10 cellular contexts compared by ENCODE assay signal in the genomic region with DNA sequence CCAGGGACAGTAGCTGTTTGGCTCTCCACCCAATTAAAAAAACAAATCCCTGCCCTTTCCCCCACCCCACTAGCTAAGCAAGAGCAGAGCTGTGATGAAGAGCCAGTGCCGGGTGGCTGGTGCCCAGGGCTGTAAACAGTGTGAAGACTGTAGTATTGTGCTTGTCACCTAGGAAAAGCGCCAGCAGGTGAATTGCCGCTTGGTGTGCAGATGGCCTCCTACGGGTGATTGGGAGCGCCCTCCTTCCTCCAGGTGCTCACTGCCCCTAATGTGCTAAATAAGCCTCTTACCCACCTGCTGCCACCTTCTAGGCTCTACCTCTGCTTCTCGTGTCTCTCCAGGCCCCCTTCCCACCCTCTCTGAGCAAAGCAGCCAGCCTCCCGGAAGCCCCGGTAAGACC. TPM values are rescaled to one million over a fixed set of nuclear protein-coding genes. Genes with fewer than 3 reads are reported as not detected.
A peak's percentile ranks its signal among the peaks of the same experiment; 100 is the strongest.
DNase-seq lines count a peak whose midpoint lies in the region; ATAC-seq and TF ChIP-seq lines count a peak whose summit lies in the region.
"Had no signal": no experiment of that assay in that cellular context is flagged by ENCODE, and none has a peak within 500 bp of the region (broad histone marks: within the 10 kb centered on the region; RNA-seq: fewer than 3 reads in every experiment).

No MANE protein-coding gene starts in this region.

- intact Hi-C loops in right lobe of liver (cut with DNase I), result no loop called here

- H3K4me3 ChIP-seq in RWPE2 (ENCODE audit: severe bottlenecking) (no peak overlapping the region), right lobe of liver (no peak overlapping the region), tibial nerve (no peak overlapping the region)

- peaks cover 17% of the 10 kb centered on the region for H3K4me1 Mint-ChIP-seq in activated T-cell treated with anti-CD3 and anti-CD28 coated beads, Interleukin-2, amount 50 U/mL, for 24 hours (ENCODE audit: low read depth)

- H3K9me3 ChIP-seq in RWPE2 (ENCODE audit: severe bottlenecking), result no peaks in the 10 kb centered on the region
- no peaks in the 10 kb centered on the region for H3K9me3 ChIP-seq in right lobe of liver
- H3K9me3 ChIP-seq in tibial nerve, result no peaks in the 10 kb centered on the region

- 59% methylated on average over 7 of the region's 8 CpGs for WGBS in right lobe of liver (ENCODE audit: insufficient coverage, low coverage, low lambda C conversion rate, missing lambda C conversion rate)
- 72 to 79% methylated on average over 8 of the region's 8 CpGs for WGBS in tibial nerve, 2 donors

- peaks cover 79% of the 10 kb centered on the region for H3K36me3 ChIP-seq in RWPE2 (ENCODE audit: low read depth)
- H3K36me3 ChIP-seq in right lobe of liver, result peaks cover 0 to 33% (median 15%) of the 10 kb centered on the region in 4 donors
- H3K36me3 ChIP-seq in tibial nerve, result peaks cover 0 to 35% (median 13%) of the 10 kb centered on the region in 3 donors

- H3K4me1 ChIP-seq in RWPE2 (ENCODE audit: insufficient read depth, poor library complexity, severe bottlenecking) (no peaks in the 10 kb centered on the region), right lobe of liver (peaks cover 0 to 54% (median 11%) of the 10 kb centered on the region in 4 donors), tibial nerve (peaks cover 0 to 63% (median 33%) of the 10 kb centered on the region in 4 donors)

- H3K27me3 ChIP-seq in RWPE2 (ENCODE audit: insufficient read depth, poor library complexity, severe bottlenecking) (no peaks in the 10 kb centered on the region), right lobe of liver (no peaks in the 10 kb centered on the region), tibial nerve (no peaks in the 10 kb centered on the region)

- H3K27ac ChIP-seq in RWPE2 (ENCODE audit: poor library complexity, severe bottlenecking), result peak overlapping the region; percentile 8
- H3K27ac ChIP-seq in right lobe of liver, result peak overlapping the region; percentile 37 to 65 (median 38)
- peak overlapping the region; percentile 26 to 94 (median 70) for H3K27ac ChIP-seq in tibial nerve

- no peak for TF ChIP-seq EP300 in tibial nerve (IDR thresholded peaks at IDR 0.05)

- TF ChIP-seq POLR2A in right lobe of liver (IDR thresholded peaks at IDR 0.05), result no peak
- TF ChIP-seq POLR2A in tibial nerve (IDR thresholded peaks at IDR 0.05), result no peak

- no peak for DNase-seq in activated T-cell treated with anti-CD3 and anti-CD28 coated beads, Interleukin-2, amount 50 U/mL, for 24 hours
- DNase-seq in activated T-cell treated with anti-CD3 and anti-CD28 coated beads for 4 hours (no peak), RWPE2 (ENCODE audit: low spot score) (no peak), right lobe of liver (peak in 2 of 3 donors; percentile 35 to 63), tibial nerve (ENCODE audit: low spot score in 2 of 2) (no peak), NCI-H526 (lab: John Stamatoyannopoulos, UW) (no peak), RPMI8226 (no peak)
- DNase-seq: activated naive CD4-positive, alpha-beta T cell treated with anti-CD3 and anti-CD28 coated beads, Interleukin-2, amount 50 U/mL, for 16 hours; stimulated activated CD8-positive, alpha-beta memory T cell treated with anti-CD3 and anti-CD28 coated beads, Interleukin-4, amount 100 ng/mL, for 48 hours had no signal

- no peak for TF ChIP-seq CTCF in RWPE2 (IDR thresholded peaks at IDR 0.05; ENCODE audit: poor library complexity, severe bottlenecking)
- TF ChIP-seq CTCF in right lobe of liver (IDR thresholded peaks at IDR 0.05), result no peak
- no peak for TF ChIP-seq CTCF in tibial nerve (IDR thresholded peaks at IDR 0.05)

- peaks cover 87% of the 10 kb centered on the region for H3K36me3 Mint-ChIP-seq in activated T-cell treated with anti-CD3 and anti-CD28 coated beads, Interleukin-2, amount 50 U/mL, for 24 hours (ENCODE audit: low read depth)

- ATAC-seq in RWPE2 (ENCODE audit: low read depth) (no peak), right lobe of liver (peak; percentile 46 to 59 (median 58)), HG03521 (IDR thresholded peaks at IDR 0.05; ENCODE audit: unreplicated experiment) (no peak)

- H3K4me3 Mint-ChIP-seq in activated T-cell treated with anti-CD3 and anti-CD28 coated beads, Interleukin-2, amount 50 U/mL, for 24 hours, result no peak overlapping the region

- peak overlapping the region; percentile 83 for H3K27ac Mint-ChIP-seq in activated T-cell treated with anti-CD3 and anti-CD28 coated beads, Interleukin-2, amount 50 U/mL, for 24 hours

- no peaks in the 10 kb centered on the region for H3K27me3 Mint-ChIP-seq in activated T-cell treated with anti-CD3 and anti-CD28 coated beads, Interleukin-2, amount 50 U/mL, for 24 hours

- H3K9me3 Mint-ChIP-seq in activated T-cell treated with anti-CD3 and anti-CD28 coated beads, Interleukin-2, amount 50 U/mL, for 24 hours, result no peaks in the 10 kb centered on the region

RNA-seq across cellular contexts. Expression of gene RAPSN, which starts 18.4 kb away (rescaled TPM):
- total RNA-seq in right lobe of liver (under 1 TPM in 3 of 6 experiments, not detected in 3; 0.15 to 0.49 (median 0.25) TPM), tibial nerve (1 to 10 TPM; 2.2 to 6.7 (median 2.7) TPM)

RNA-seq across cellular contexts. Expression of gene PSMC3, which starts 41.1 kb away (rescaled TPM):
- 10 to 100 TPM; 52.5 to 98.1 (median 63.3) TPM for total RNA-seq in right lobe of liver
- 100 to 1,000 TPM; 103 to 147 (median 128) TPM for total RNA-seq in tibial nerve

RNA-seq across cellular contexts. Expression of gene SLC39A13, which starts 59.0 kb away (rescaled TPM):
- total RNA-seq in right lobe of liver (10 to 100 TPM in 5 of 6 experiments, 1 to 10 TPM in 1; 9.8 to 21.2 (median 13.1) TPM), tibial nerve (100 to 1,000 TPM in 3 of 4 donors, 10 to 100 TPM in 1; 91.6 to 142 (median 116) TPM)

Comparison
In these comparisons a context has a peak if more than half of its experiments do, and no peak if none do; other contexts are left out.
1. DNase-seq: peak in right lobe of liver (2 of 3); none in activated T-cell treated with anti-CD3 and anti-CD28 coated beads, Interleukin-2, amount 50 U/mL, for 24 hours (single experiment), activated T-cell treated with anti-CD3 and anti-CD28 coated beads for 4 hours (single experiment), RWPE2 (single experiment), tibial nerve (0 of 2), NCI-H526 (0 of 2) and RPMI8226 (single experiment).
2. ATAC-seq: peak in right lobe of liver (4 of 4); none in RWPE2 (single experiment) and HG03521 (single experiment).
3. H3K27ac ChIP-seq: peak in every context shown above with its lines; median percentile 70 in tibial nerve; 38 in right lobe of liver; 8 in RWPE2.
4. RNA of gene SLC39A13, which starts 59.0 kb away (total RNA-seq): 91.6 to 142 TPM in tibial nerve; 9.8 to 21.2 TPM in right lobe of liver; every median in the first group is over 4 times any median in the second.